Comparison of ENCODE assay signal across 1 cellular context in the genomic region with DNA sequence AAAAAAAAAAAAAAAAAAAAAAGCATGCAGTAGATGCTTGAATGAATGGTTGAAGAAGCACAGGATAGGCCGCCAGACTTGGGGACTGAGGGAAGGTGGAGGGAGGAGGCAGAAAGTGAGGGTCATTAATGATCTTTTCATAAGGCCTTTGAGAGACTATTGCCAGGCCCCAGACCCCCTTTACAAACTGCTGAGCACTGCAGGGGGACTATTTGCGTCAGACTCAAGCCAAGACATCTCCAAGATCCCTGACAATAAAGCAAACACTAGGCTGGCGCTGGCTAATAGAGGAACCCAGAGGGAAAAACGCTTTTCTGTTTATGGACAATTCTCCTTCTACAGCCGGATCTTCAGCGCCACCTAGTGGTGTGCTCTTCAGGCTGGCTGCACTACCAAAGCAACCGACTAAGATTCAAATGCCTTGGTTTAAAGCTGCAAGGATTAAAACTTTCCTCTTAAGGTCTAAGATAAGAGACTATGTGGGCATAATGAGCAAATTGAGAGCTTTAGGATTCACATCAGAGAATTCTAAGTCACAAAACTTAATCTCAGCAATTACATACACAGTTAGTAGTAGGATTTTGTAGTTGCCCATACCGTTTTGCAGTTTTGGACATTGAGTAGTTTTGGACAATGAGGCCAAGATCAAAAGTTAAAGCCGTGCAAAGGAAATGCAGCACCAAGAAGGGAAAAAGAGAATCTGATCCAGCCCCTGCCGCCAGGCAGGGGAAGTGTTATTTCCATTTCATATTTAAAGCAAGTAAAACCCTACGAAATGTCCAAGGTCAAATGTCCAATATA.
TF ChIP-seq lines count a peak whose summit lies in the region.

No MANE protein-coding gene starts in this region.

TF ChIP-seq in A549, 52 proteins besides CTCF, POLR2A, EP300 and RAD21 (continued from another document):
- TF ChIP-seq, protein P1, sequence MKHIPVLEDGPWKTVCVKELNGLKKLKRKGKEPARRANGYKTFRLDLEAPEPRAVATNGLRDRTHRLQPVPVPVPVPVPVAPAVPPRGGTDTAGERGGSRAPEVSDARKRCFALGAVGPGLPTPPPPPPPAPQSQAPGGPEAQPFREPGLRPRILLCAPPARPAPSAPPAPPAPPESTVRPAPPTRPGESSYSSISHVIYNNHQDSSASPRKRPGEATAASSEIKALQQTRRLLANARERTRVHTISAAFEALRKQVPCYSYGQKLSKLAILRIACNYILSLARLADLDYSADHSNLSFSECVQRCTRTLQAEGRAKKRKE (CRISPR knock-in tag; IDR thresholded peaks at IDR 0.05; ENCODE audit: low read depth) = no peak
TF ChIP-seq in A549: peak in this region for 1.
